1 cellular context compared by ENCODE assay signal in genomic region chr1:50424940-50425375, GRCh38.
TF ChIP-seq lines count a peak whose summit lies in the region.

No MANE protein-coding gene starts in this region.

TF ChIP-seq in HepG2, 621 proteins besides CTCF, POLR2A, EP300 and RAD21 (continued from another document):
- TF ChIP-seq MYPOP (CRISPR knock-in tag; IDR thresholded peaks at IDR 0.05) (no peak), SP2 (CRISPR knock-in tag; IDR thresholded peaks at IDR 0.05) (no peak), ZNF17 (CRISPR knock-in tag; IDR thresholded peaks at IDR 0.05) (no peak), PCBP2 (optimal IDR thresholded peaks at IDR 0.05; ENCODE audit: low read depth, low read length, poor library complexity, severe bottlenecking) (no peak), ZNF383 (CRISPR knock-in tag; IDR thresholded peaks at IDR 0.05; ENCODE audit: borderline replicate concordance) (no peak), SAFB2 (CRISPR knock-in tag; IDR thresholded peaks at IDR 0.05; ENCODE audit: borderline replicate concordance, low read depth) (no peak), ZNF468 (CRISPR knock-in tag; IDR thresholded peaks at IDR 0.05) (no peak)
